14 cellular contexts compared by ENCODE assay signal in the genomic region with DNA sequence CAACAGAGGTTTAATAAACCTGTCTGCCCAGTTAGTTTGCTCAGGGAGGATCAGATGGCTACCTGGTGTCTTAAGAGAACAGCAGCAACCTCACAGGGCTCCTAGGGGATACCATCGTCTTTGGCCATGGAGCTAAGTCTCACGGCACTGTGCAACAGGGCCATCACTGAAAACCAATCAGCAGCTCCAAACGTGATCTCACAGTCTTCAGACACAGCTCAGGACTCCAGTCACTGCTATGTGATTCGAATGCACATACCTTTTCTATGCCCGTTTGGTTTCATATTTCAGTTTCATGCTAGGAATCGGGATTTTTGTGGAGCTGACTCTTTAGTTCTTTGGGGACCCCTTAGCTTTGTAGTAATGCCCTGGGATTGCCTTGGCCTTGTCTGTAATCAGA.
"Had no signal": no experiment of that assay in that cellular context is flagged by ENCODE, and none has a peak within 500 bp of the region (broad histone marks: within the 10 kb centered on the region; RNA-seq: fewer than 3 reads in every experiment).

No MANE protein-coding gene starts in this region.

- H3K4me1 Mint-ChIP-seq: central memory CD8-positive, alpha-beta T cell; stimulated activated memory B cell treated with anti-CD40 and anti-IgM and Interleukin-4, amounts not matched to agents 10 μg/mL and 1 μg/mL and 100 μg/mL, for 72 hours; T-helper 17 cell had no signal

- H3K27me3 Mint-ChIP-seq: activated CD8-positive, alpha-beta T cell treated with anti-CD3 and anti-CD28 coated beads for 36 hours; central memory CD8-positive, alpha-beta T cell; stimulated activated memory B cell treated with anti-CD40 and anti-IgM and Interleukin-4, amounts not matched to agents 10 μg/mL and 1 μg/mL and 100 μg/mL, for 72 hours; T-helper 17 cell had no signal

- H3K9me3 ChIP-seq: ovary had no signal

- H3K4me3 Mint-ChIP-seq: activated CD8-positive, alpha-beta T cell treated with anti-CD3 and anti-CD28 coated beads for 36 hours; brain; central memory CD8-positive, alpha-beta T cell; stimulated activated memory B cell treated with anti-CD40 and anti-IgM and Interleukin-4, amounts not matched to agents 10 μg/mL and 1 μg/mL and 100 μg/mL, for 72 hours; T-helper 17 cell had no signal

- H3K4me3 ChIP-seq: ovary had no signal

- H3K36me3 Mint-ChIP-seq: brain; stimulated activated memory B cell treated with anti-CD40 and anti-IgM and Interleukin-4, amounts not matched to agents 10 μg/mL and 1 μg/mL and 100 μg/mL, for 72 hours had no signal

- H3K9me3 Mint-ChIP-seq: activated CD8-positive, alpha-beta T cell treated with anti-CD3 and anti-CD28 coated beads for 36 hours; stimulated activated memory B cell treated with anti-CD40 and anti-IgM and Interleukin-4, amounts not matched to agents 10 μg/mL and 1 μg/mL and 100 μg/mL, for 72 hours had no signal

- H3K27ac Mint-ChIP-seq: activated CD8-positive, alpha-beta T cell treated with anti-CD3 and anti-CD28 coated beads for 36 hours; activated naive CD4-positive, alpha-beta T cell treated with anti-CD3 and anti-CD28 coated beads, Interleukin-2, amount 50 U/mL, for 72 hours; stimulated activated memory B cell treated with anti-CD40 and anti-IgM and Interleukin-4, amounts not matched to agents 10 μg/mL and 1 μg/mL and 100 μg/mL, for 72 hours; T-helper 17 cell had no signal

- ATAC-seq: activated CD8-positive, alpha-beta T cell treated with anti-CD3 and anti-CD28 coated beads for 36 hours; activated naive CD4-positive, alpha-beta T cell treated with anti-CD3 and anti-CD28 coated beads, Interleukin-2, amount 50 U/mL, for 72 hours; left lobe of liver; stimulated activated memory B cell treated with anti-CD40 and anti-IgM and Interleukin-4, amounts not matched to agents 10 μg/mL and 1 μg/mL and 100 μg/mL, for 72 hours; T-helper 17 cell had no signal

- DNase-seq: activated CD8-positive, alpha-beta T cell treated with anti-CD3 and anti-CD28 coated beads for 36 hours; activated gamma-delta T cell; activated T-cell treated with anti-CD3 and anti-CD28 coated beads, Interleukin-2, amount 50 U/mL, for 48 hours; effector CD8-positive, alpha-beta T cell; islet precursor cell; ovary; stimulated activated CD4-positive, alpha-beta T cell treated with anti-CD3 and anti-CD28 coated beads, Interleukin-2, amount 100 ng/mL, for 48 hours; T-helper 17 cell; WERI-Rb-1 had no signal

- H3K36me3 ChIP-seq: ovary, WERI-Rb-1 had no signal

- H3K27ac ChIP-seq: ovary, WERI-Rb-1 had no signal

- H3K27me3 ChIP-seq: ovary had no signal
